In genomic region chrX:84715315-84715714, GRCh38 we compare ENCODE assay signal across 22 cellular contexts.
A peak's percentile ranks its signal among the peaks of the same experiment; 100 is the strongest.
DNase-seq lines count a peak whose midpoint lies in the region; ATAC-seq, FAIRE-seq and TF ChIP-seq lines count a peak whose summit lies in the region.
"Had no signal": no experiment of that assay in that cellular context is flagged by ENCODE, and none has a peak within 500 bp of the region (broad histone marks: within the 10 kb centered on the region; RNA-seq: fewer than 3 reads in every experiment).

No MANE protein-coding gene starts in this region.

- peak; percentile 52 for ATAC-seq in GM18502 (IDR thresholded peaks at IDR 0.05; ENCODE audit: poor library complexity, unreplicated experiment)
- ATAC-seq: Right ventricle myocardium inferior had no signal

- TF ChIP-seq CTCF in astrocyte (IDR thresholded peaks at IDR 0.05; ENCODE audit: insufficient read depth, low read depth, low read length) (no peak), coronary artery (IDR thresholded peaks at IDR 0.05) (no peak)

- H3K79me2 ChIP-seq in Karpas-422 (ENCODE audit: low read length), result peaks cover 10% of the 10 kb centered on the region; the same call in 1 of the 2 replicates
- H3K79me2 ChIP-seq in astrocyte (ENCODE audit: insufficient read depth, low read length), result no peaks in the 10 kb centered on the region

- 0 out of 2 replicates have a peak overlapping the region, but pooled peaks have one; percentile 57 for H3K4me3 ChIP-seq in Karpas-422 (ENCODE audit: low read length)
- no peak overlapping the region for H3K4me3 ChIP-seq in astrocyte (ENCODE audit: insufficient read depth, low read depth, low read length)
- H3K4me3 ChIP-seq in coronary artery, result no peak overlapping the region
- H3K4me3 ChIP-seq: Peyer's patch had no signal

- H3K9me2 ChIP-seq in Karpas-422 (replicated peaks; ENCODE audit: insufficient read depth, low read length), result no peaks in the 10 kb centered on the region
- H3K9me2 ChIP-seq: SK-N-SH had no signal

- H3K27ac ChIP-seq in Karpas-422 (ENCODE audit: low read length) (peak overlapping the region; percentile 79), astrocyte (ENCODE audit: low read depth, low read length) (no peak overlapping the region), coronary artery (no peak overlapping the region)
- H3K27ac ChIP-seq: Peyer's patch had no signal

- H3K9me3 ChIP-seq in Karpas-422 (ENCODE audit: low read length) (no peaks in the 10 kb centered on the region), astrocyte (ENCODE audit: insufficient read depth, low read depth, low read length) (no peaks in the 10 kb centered on the region)
- H3K9me3 ChIP-seq: Peyer's patch, SK-N-SH had no signal

- H3K36me3 Mint-ChIP-seq in astrocyte (ENCODE audit: low read depth, unreplicated experiment), result no peaks in the 10 kb centered on the region
- H3K36me3 Mint-ChIP-seq: CD4-positive, CD25-positive, alpha-beta regulatory T cell had no signal

- H3K27me3 Mint-ChIP-seq in astrocyte (ENCODE audit: low read depth, unreplicated experiment), result no peaks in the 10 kb centered on the region
- H3K27me3 Mint-ChIP-seq: CD4-positive, CD25-positive, alpha-beta regulatory T cell had no signal

- no peak overlapping the region for H3K27ac Mint-ChIP-seq in astrocyte (ENCODE audit: unreplicated experiment)
- H3K27ac Mint-ChIP-seq: CD4-positive, CD25-positive, alpha-beta regulatory T cell had no signal

- peak overlapping the region; percentile 59 for H3K4me2 ChIP-seq in Karpas-422 (ENCODE audit: low read depth, low read length, poor library complexity, severe bottlenecking)
- no peak overlapping the region for H3K4me2 ChIP-seq in astrocyte (ENCODE audit: low read length)
- H3K4me2 ChIP-seq: SK-N-SH had no signal

- peaks cover 50% of the 10 kb centered on the region for H3K4me1 ChIP-seq in Karpas-422 (ENCODE audit: low read length)
- H3K4me1 ChIP-seq in astrocyte (ENCODE audit: insufficient read depth, low read length), result no peaks in the 10 kb centered on the region
- H3K4me1 ChIP-seq: Peyer's patch had no signal

- H3K36me3 ChIP-seq in Karpas-422 (ENCODE audit: insufficient read depth, low read length) (no peaks in the 10 kb centered on the region), astrocyte (ENCODE audit: insufficient read depth, low read length) (no peaks in the 10 kb centered on the region)
- H3K36me3 ChIP-seq: Peyer's patch had no signal

- H3K27me3 ChIP-seq in Karpas-422 (ENCODE audit: low read length) (no peaks in the 10 kb centered on the region), astrocyte (ENCODE audit: insufficient read depth, low read length) (no peaks in the 10 kb centered on the region)
- H3K27me3 ChIP-seq: Peyer's patch had no signal

- FAIRE-seq in astrocyte (lab: Jason Lieb, UNC), result peak; percentile 43
- FAIRE-seq: GM19239 had no signal

- peak; percentile 71 for DNase-seq in Karpas-422
- peak; percentile 66 for DNase-seq in NOMO-1 treated with DMSO at 0.1 percent for 48 hours (lab: John Stamatoyannopoulos, UW; ENCODE audit: unreplicated experiment)
- no peak for DNase-seq in astrocyte (ENCODE audit: low read depth)
- DNase-seq in NCI-H510A (lab: John Stamatoyannopoulos, UW), result no peak
- DNase-seq in coronary artery (ENCODE audit: low spot score), result no peak
- no peak for DNase-seq in GM19240 (ENCODE audit: insufficient read length, low spot score)
- no peak for DNase-seq in NCI-H1417 treated with DMSO at 0.1 percent for 48 hours (lab: John Stamatoyannopoulos, UW)
- DNase-seq: ACHN; AML-193; CD4-positive, CD25-positive, alpha-beta regulatory T cell; DMS53; H7; IMR-90; NCI-H1105; NCI-H187; NCI-H69; NK-92 treated with Interleukin-12 subunit alpha and Interleukin-12 subunit beta, amount 100 ng/mL, for 24 hours; Peyer's patch; SK-N-SH had no signal

- no peaks in the 10 kb centered on the region for H4K20me1 ChIP-seq in Karpas-422 (ENCODE audit: insufficient read depth, low read depth, low read length)
- H4K20me1 ChIP-seq in astrocyte (ENCODE audit: insufficient read depth, low read length), result no peaks in the 10 kb centered on the region

- H3K4me3 Mint-ChIP-seq in astrocyte (ENCODE audit: unreplicated experiment), result no peak overlapping the region
- H3K4me3 Mint-ChIP-seq: CD4-positive, CD25-positive, alpha-beta regulatory T cell had no signal

- H3K9ac ChIP-seq in Karpas-422 (ENCODE audit: low read length) (no peak overlapping the region), astrocyte (ENCODE audit: low read length) (no peak overlapping the region)
- H3K9ac ChIP-seq: SK-N-SH had no signal

- H3K4me1 Mint-ChIP-seq in astrocyte (ENCODE audit: low read depth, unreplicated experiment), result no peaks in the 10 kb centered on the region
- H3K4me1 Mint-ChIP-seq: CD4-positive, CD25-positive, alpha-beta regulatory T cell had no signal

- H2AFZ ChIP-seq in Karpas-422 (ENCODE audit: low read length), result peak overlapping the region; percentile 31; the same call in 1 of the 2 replicates
- H2AFZ ChIP-seq in astrocyte (ENCODE audit: low read depth, low read length), result no peak overlapping the region

- H3K9me3 Mint-ChIP-seq in astrocyte (ENCODE audit: unreplicated experiment), result no peaks in the 10 kb centered on the region

Comparison
In these comparisons a context has a peak if more than half of its experiments do, and no peak if none do; other contexts are left out.
1. DNase-seq: peak in Karpas-422 (single experiment) and NOMO-1 treated with DMSO at 0.1 percent for 48 hours (single experiment); none in astrocyte (single experiment), NCI-H510A (single experiment), coronary artery (single experiment), GM19240 (single experiment) and NCI-H1417 treated with DMSO at 0.1 percent for 48 hours (single experiment).